ENCODE assay signal across 18 cellular contexts in genomic region chr10:95526066-95526465, GRCh38. TPM values are rescaled to one million over a fixed set of nuclear protein-coding genes. Genes with fewer than 3 reads are reported as not detected.
DNase-seq lines count a peak whose midpoint lies in the region; ATAC-seq, FAIRE-seq and TF ChIP-seq lines count a peak whose summit lies in the region.
"Had no signal": no experiment of that assay in that cellular context is flagged by ENCODE, and none has a peak within 500 bp of the region (broad histone marks: within the 10 kb centered on the region; RNA-seq: fewer than 3 reads in every experiment).

No MANE protein-coding gene starts in this region.

- H3K79me2 ChIP-seq in K562 (ENCODE audit: control insufficient read depth, insufficient read depth, low read length), result peaks cover 19% of the 10 kb centered on the region

- H3K79me1 ChIP-seq in neuronal stem cell (ENCODE audit: low read depth, low read length), result no peaks in the 10 kb centered on the region

- H3K4me1 Mint-ChIP-seq in Caco-2 (ENCODE audit: low read depth, unreplicated experiment), result peaks cover 26% of the 10 kb centered on the region
- H3K4me1 Mint-ChIP-seq: CD4-positive, CD25-positive, alpha-beta regulatory T cell; IgD-negative memory B cell had no signal

- no peak overlapping the region for H3K27ac ChIP-seq in K562 (ENCODE audit: extremely low read depth, low read depth, low read length)
- H3K27ac ChIP-seq in neuronal stem cell (replicated peaks; ENCODE audit: low read length), result no peak overlapping the region
- peak overlapping the region; percentile 36 to 67 for H3K27ac ChIP-seq in thoracic aorta

- H3K36me3 ChIP-seq in Caco-2 (ENCODE audit: control insufficient read depth, insufficient read depth, low read length) (no peaks in the 10 kb centered on the region), K562 (ENCODE audit: control insufficient read depth, insufficient read depth, low read length) (no peaks in the 10 kb centered on the region), neuronal stem cell (replicated peaks in 1 of 2; ENCODE audit: control insufficient read depth in 2 of 2, insufficient read depth in 2 of 2, low read length in 2 of 2) (no peaks in the 10 kb centered on the region), thoracic aorta (no peaks in the 10 kb centered on the region)
- H3K36me3 ChIP-seq: HAP-1 had no signal

- H3K4me1 ChIP-seq in Caco-2 (peaks cover 56% of the 10 kb centered on the region), K562 (replicated peaks in 1 of 2; ENCODE audit: control insufficient read depth in 2 of 2, insufficient read depth in 2 of 2, low read length in 2 of 2) (peaks cover 17 to 39% of the 10 kb centered on the region in 2 experiments), neuronal stem cell (ENCODE audit: control insufficient read depth in 2 of 2, insufficient read depth in 1 of 2, low read depth in 1 of 2, low read length in 2 of 2) (peaks cover 0 to 5% of the 10 kb centered on the region in 2 donors), thoracic aorta (ENCODE audit: control insufficient read depth in 1 of 2, low read depth in 2 of 2) (peaks cover 61 to 100% of the 10 kb centered on the region in 2 donors)

- FAIRE-seq in K562 (lab: Jason Lieb, UNC), result no peak

- H2AK5ac ChIP-seq in neuronal stem cell (ENCODE audit: low read depth, low read length), result peak overlapping the region; percentile 25

- no peak overlapping the region for H3K14ac ChIP-seq in neuronal stem cell (ENCODE audit: low read length)

- no peak overlapping the region for H3K23ac ChIP-seq in neuronal stem cell (ENCODE audit: low read depth, low read length, poor library complexity)

- H3K9me3 ChIP-seq in Caco-2 (no peaks in the 10 kb centered on the region), K562 (replicated peaks; ENCODE audit: control insufficient read depth, insufficient read depth, low read depth, low read length) (no peaks in the 10 kb centered on the region), neuronal stem cell (replicated peaks in 1 of 2; ENCODE audit: control insufficient read depth in 2 of 2, insufficient read depth in 1 of 2, low read depth in 1 of 2, low read length in 2 of 2) (no peaks in the 10 kb centered on the region), thoracic aorta (no peaks in the 10 kb centered on the region)
- H3K9me3 ChIP-seq: HAP-1 had no signal

- no peaks in the 10 kb centered on the region for H3K27me3 Mint-ChIP-seq in Caco-2 (ENCODE audit: insufficient read depth, unreplicated experiment)

- no peak overlapping the region for H3K4me3 Mint-ChIP-seq in Caco-2 (ENCODE audit: unreplicated experiment)
- H3K4me3 Mint-ChIP-seq: CD4-positive, CD25-positive, alpha-beta regulatory T cell; IgD-negative memory B cell had no signal

- no peak overlapping the region for H4K8ac ChIP-seq in neuronal stem cell (ENCODE audit: low read depth, low read length)

- CTCF ChIA-PET in Caco-2 (lab: Charles Lee) (no interaction called here), K562 (lab: Yijun Ruan, JAX; ENCODE audit: low intra/inter-chr PET ratio) (no interaction called here)

- no peak for TF ChIP-seq RAD21 in K562 (CRISPR knock-in tag; conservative IDR thresholded peaks at IDR 0.05 in 1 of 2, IDR thresholded peaks at IDR 0.05 in 1 of 2)

- H4K20me1 ChIP-seq in K562 (replicated peaks; ENCODE audit: control insufficient read depth, insufficient read depth, low read length), result no peaks in the 10 kb centered on the region

- H3K18ac ChIP-seq in neuronal stem cell (ENCODE audit: low read length), result no peak overlapping the region

- H3K4ac ChIP-seq in neuronal stem cell (ENCODE audit: low read length), result no peak overlapping the region

- intact Hi-C loops in Caco-2 (cut with micrococcal nuclease; ENCODE audit: unreplicated experiment) (loop anchor here (1.0 kb wide), 1 partner anchor 29 kb away; no protein-coding TSS in a partner anchor), K562 (cut with micrococcal nuclease) (no loop called here), head of caudate nucleus (cut with DNase I) (no loop called here)

- TF ChIP-seq EP300 in K562 (IDR thresholded peaks at IDR 0.05; ENCODE audit: low read length), result no peak

- TF ChIP-seq POLR2A in K562 (conservative IDR thresholded peaks at IDR 0.05), result no peak

- H3K9me1 ChIP-seq in K562 (ENCODE audit: control insufficient read depth, insufficient read depth, low read length), result no peaks in the 10 kb centered on the region

- WGBS in K562 (ENCODE audit: insufficient coverage, low coverage, missing lambda C conversion rate), result 42% methylated on average over 5 of the region's 7 CpGs
- no CpG with 5 or more reads among the region's 7 CpGs for WGBS in neuronal stem cell (ENCODE audit: extremely low coverage in 2 of 2, insufficient read length in 2 of 2, insufficient replicate concordance in 1 of 2), 2 donors

- TF ChIP-seq CTCF in Caco-2 (IDR thresholded peaks at IDR 0.05; ENCODE audit: insufficient read depth in 1 of 2, low read depth in 1 of 2, low read length in 1 of 2, severe bottlenecking in 1 of 2, unreplicated experiment in 1 of 2) (no peak), K562 (IDR thresholded peaks at IDR 0.05 in 2 of 3, conservative IDR thresholded peaks at IDR 0.05 in 1 of 3; ENCODE audit: insufficient read depth in 2 of 3, low read depth in 1 of 3, low read length in 3 of 3) (no peak), thoracic aorta (IDR thresholded peaks at IDR 0.05) (no peak)

- H3K27ac Mint-ChIP-seq in Caco-2 (ENCODE audit: unreplicated experiment), result no peak overlapping the region
- H3K27ac Mint-ChIP-seq: CD4-positive, CD25-positive, alpha-beta regulatory T cell; IgD-negative memory B cell had no signal

- BruUV-seq in Caco-2 (replicated peaks; lab: Mats Ljungman, UMichigan) (no TSS peak), K562 (replicated peaks; lab: Mats Ljungman, UMichigan) (no TSS peak)

- H2BK120ac ChIP-seq in neuronal stem cell (ENCODE audit: low read depth, low read length), result no peak overlapping the region

- H3K9me3 Mint-ChIP-seq in Caco-2 (ENCODE audit: unreplicated experiment), result no peaks in the 10 kb centered on the region
- H3K9me3 Mint-ChIP-seq: CD4-positive, CD25-positive, alpha-beta regulatory T cell had no signal

- no peak overlapping the region for H2BK5ac ChIP-seq in neuronal stem cell (ENCODE audit: low read length)

- DNase-seq in Caco-2, result peak; percentile 49 to 71
- no peak for DNase-seq in K562 (ENCODE audit: extremely low read depth in 1 of 4, low spot score in 3 of 4)
- DNase-seq in neuronal stem cell (ENCODE audit: low spot score), result no peak
- no peak for DNase-seq in thoracic aorta (ENCODE audit: low spot score)
- DNase-seq in head of caudate nucleus, result no peak
- DNase-seq in putamen (ENCODE audit: low spot score), result no peak
- DNase-seq: AML-193; CD4-positive, CD25-positive, alpha-beta regulatory T cell; DMS53; MV-4-11; NCI-H1417; NCI-H1930; NCI-H446; NCI-H748 treated with DMSO at 0.1 percent for 48 hours; PC-3 had no signal

- H4K91ac ChIP-seq in neuronal stem cell (ENCODE audit: low read depth, low read length, poor library complexity), result no peak overlapping the region

- no peaks in the 10 kb centered on the region for H3K36me3 Mint-ChIP-seq in Caco-2 (ENCODE audit: insufficient read depth, unreplicated experiment)
- H3K36me3 Mint-ChIP-seq: CD4-positive, CD25-positive, alpha-beta regulatory T cell had no signal

- H2AFZ ChIP-seq in K562 (ENCODE audit: low read depth, low read length) (no peak overlapping the region), neuronal stem cell (ENCODE audit: low read length) (no peak overlapping the region)

- in situ Hi-C loops in K562 (cut with MboI), result no loop called here

- H3K9ac ChIP-seq in K562 (ENCODE audit: insufficient read depth in 1 of 2, low read depth in 2 of 2, low read length in 2 of 2) (peak overlapping the region in 1 of 2 experiments; percentile 43; a peak in 1 of 4 replicates), neuronal stem cell (ENCODE audit: low read depth, low read length, poor library complexity) (no peak overlapping the region)

- H3K4me2 ChIP-seq in K562 (ENCODE audit: insufficient read depth, low read length) (no peak overlapping the region), neuronal stem cell (ENCODE audit: insufficient read depth, low read length, poor library complexity, severe bottlenecking) (no peak overlapping the region)

- H3K27me3 ChIP-seq in Caco-2 (replicated peaks; ENCODE audit: control insufficient read depth, insufficient read depth, low read length), result no peaks in the 10 kb centered on the region
- no peaks in the 10 kb centered on the region for H3K27me3 ChIP-seq in K562 (ENCODE audit: control insufficient read depth in 2 of 2, insufficient read depth in 2 of 2, low read length in 2 of 2)
- no peaks in the 10 kb centered on the region for H3K27me3 ChIP-seq in neuronal stem cell (ENCODE audit: control insufficient read depth in 3 of 3, insufficient read depth in 3 of 3, low read depth in 1 of 3, low read length in 3 of 3)
- H3K27me3 ChIP-seq in thoracic aorta (replicated peaks; ENCODE audit: insufficient read depth), result no peaks in the 10 kb centered on the region

- no peak overlapping the region for H2BK15ac ChIP-seq in neuronal stem cell (ENCODE audit: low read length)

- H3K4me3 ChIP-seq in Caco-2 (ENCODE audit: low read depth, low read length) (no peak overlapping the region), K562 (no peak overlapping the region), neuronal stem cell (ENCODE audit: low read length in 2 of 2) (no peak overlapping the region), thoracic aorta (no peak overlapping the region)
- H3K4me3 ChIP-seq: HAP-1 had no signal

- ATAC-seq in K562 (no peak), thoracic aorta (ENCODE audit: insufficient number of reproducible peaks, low FRiP score, low read depth) (no peak), HG03175 (IDR thresholded peaks at IDR 0.05; ENCODE audit: unreplicated experiment) (no peak)
- ATAC-seq: PC-3 had no signal

- POLR2A ChIA-PET in Caco-2 (lab: Charles Lee) (no interaction called here), K562 (lab: Yijun Ruan, JAX) (interaction anchor here (0.5 kb wide), 1 partner anchor 8 kb away, joined by 3 read pairs; no protein-coding TSS in a partner anchor)

- H2BK12ac ChIP-seq in neuronal stem cell (ENCODE audit: low read length), result no peak overlapping the region

RNA-seq across cellular contexts. Expression of gene SORBS1, which starts 35.1 kb away (rescaled TPM):
- 39.3 and 44.1 TPM in 2 replicates for total RNA-seq in Caco-2 (2022)
- 34.5 and 47.6 TPM in 2 replicates for total RNA-seq in K562 (2011; cell fraction: chromatin; rRNA removed; ENCODE audit: low replicate concordance)
- 16.0 and 16.1 TPM in 2 replicates for total RNA-seq in K562 (2011; cell fraction: nucleolus; rRNA removed)
- total RNA-seq in K562 (2011; cell fraction: nucleoplasm; rRNA removed), result 36.1 and 59.8 TPM in 2 replicates
- 4.4 and 4.5 TPM in 2 replicates for total RNA-seq in K562 (2014; rRNA removed)
- total RNA-seq in K562 (2014; rRNA removed; fragmentation: Illumina TruSeq; extraction: Trizol), result 7.1 and 7.2 TPM in 2 replicates
- 6.5 and 7.2 TPM in 2 replicates for total RNA-seq in K562 (2015; rRNA removed; fragmentation: Illumina TruSeq; extraction: Trizol)
- total RNA-seq in K562 (2021), result 6.2 and 7.1 TPM in 2 replicates
- polyA plus RNA-seq in K562 (2011; rRNA removed), result 10.9 and 13.3 TPM in 2 replicates
- 6.2 and 8.7 TPM in 2 replicates for polyA plus RNA-seq in K562 (2011; cell fraction: cytosol; rRNA removed)
- 12.8 and 13.8 TPM in 2 replicates for polyA plus RNA-seq in K562 (2011; cell fraction: nucleus; rRNA removed)
- 5.5 and 7.0 TPM in 2 replicates for polyA plus RNA-seq in K562 (2012)
- 7.7 and 8.4 TPM in 2 replicates for polyA plus RNA-seq in K562 (2014; fragmentation: Illumina TruSeq; extraction: Trizol)
- 1 to 10 TPM; 2.0 to 2.8 TPM for polyA plus RNA-seq in K562 (2014; fragmentation: Nextera tagmentation; extraction: Ambion mirVana)
- polyA plus RNA-seq in K562 (2014; rRNA removed), result 5.1 and 6.7 TPM in 2 replicates
- 19.0 and 21.4 TPM in 2 replicates for polyA minus RNA-seq in K562 (2011; rRNA and poly(A)+ RNA removed)
- polyA minus RNA-seq in K562 (2011; cell fraction: cytosol; rRNA and poly(A)+ RNA removed), result 8.4 and 8.6 TPM in 2 replicates
- polyA minus RNA-seq in K562 (2011; cell fraction: nucleus; rRNA and poly(A)+ RNA removed), result 10.8 and 16.0 TPM in 2 replicates
- 10.1 TPM for polyA plus RNA-seq in neuronal stem cell (2013, experiment 1 of 2)
- 9.4 TPM for polyA plus RNA-seq in neuronal stem cell (2013, experiment 2 of 2)
- total RNA-seq in thoracic aorta, result 1,000 to 10,000 TPM; 1,110 to 1,659 TPM

Comparison
In these comparisons a context has a peak if more than half of its experiments do, and no peak if none do; other contexts are left out.
1. DNase-seq: peak in Caco-2 (2 of 2); none in K562 (0 of 4), neuronal stem cell (single experiment), thoracic aorta (single experiment), head of caudate nucleus (0 of 42) and putamen (single experiment).
2. H3K27ac ChIP-seq: peak in thoracic aorta (2 of 2); none in K562 (single experiment) and neuronal stem cell (single experiment).
3. RNA of gene SORBS1, which starts 35.1 kb away (total RNA-seq): 1,110 to 1,659 TPM in thoracic aorta; 39.3 to 44.1 TPM in Caco-2 and 4.4 to 59.8 TPM in K562; every median in the first group is over 10 times any median in the second.